27 cellular contexts compared by ENCODE assay signal in genomic region chr10:72508033-72508432, GRCh38.
DNase-seq lines count a peak whose midpoint lies in the region; ATAC-seq, FAIRE-seq and TF ChIP-seq lines count a peak whose summit lies in the region.
"Had no signal": no experiment of that assay in that cellular context is flagged by ENCODE, and none has a peak within 500 bp of the region (broad histone marks: within the 10 kb centered on the region; RNA-seq: fewer than 3 reads in every experiment).

No MANE protein-coding gene starts in this region.

- no TSS peak for BruUV-seq in IMR-90 (replicated peaks; lab: Mats Ljungman, UMichigan)
- no TSS peak for BruUV-seq in K562 (replicated peaks; lab: Mats Ljungman, UMichigan)

- H3K4me3 ChIP-seq in A549 = no peak overlapping the region
- no peak overlapping the region for H3K4me3 ChIP-seq in IMR-90 (ENCODE audit: insufficient read depth, low read depth, low read length)
- no peak overlapping the region for H3K4me3 ChIP-seq in K562
- H3K4me3 ChIP-seq in SK-N-SH (ENCODE audit: low read depth in 2 of 2, low read length in 1 of 2) = no peak overlapping the region
- H3K4me3 ChIP-seq: BLaER1, GM12878 had no signal

- H3K27ac ChIP-seq in A549 (no peak overlapping the region), IMR-90 (ENCODE audit: insufficient read depth, low read length) (no peak overlapping the region), K562 (ENCODE audit: extremely low read depth, low read depth, low read length) (no peak overlapping the region), SK-N-SH (ENCODE audit: low read depth in 2 of 2, low read length in 1 of 2) (no peak overlapping the region)
- H3K27ac ChIP-seq: BLaER1 had no signal

- H3K9me2 ChIP-seq in SK-N-SH = no peaks in the 10 kb centered on the region

- H3K36me3 ChIP-seq in IMR-90 (ENCODE audit: control insufficient read depth, insufficient read depth, low read length) (no peaks in the 10 kb centered on the region; the same call in 1 of the 2 replicates), K562 (ENCODE audit: control insufficient read depth, insufficient read depth, low read length) (no peaks in the 10 kb centered on the region), SK-N-SH (replicated peaks in 1 of 2; ENCODE audit: control insufficient read depth in 1 of 2, insufficient read depth in 2 of 2, low read length in 1 of 2) (peaks cover 0 to 14% of the 10 kb centered on the region in 2 experiments)
- H3K36me3 ChIP-seq: BE2C had no signal

- no peak overlapping the region for H2BK5ac ChIP-seq in IMR-90 (ENCODE audit: low read depth, low read length, poor library complexity, severe bottlenecking)

- TF ChIP-seq POLR2A in A549 (IDR thresholded peaks at IDR 0.05; ENCODE audit: low read length) (no peak), IMR-90 (IDR thresholded peaks at IDR 0.05; ENCODE audit: low read depth, low read length) (no peak), K562 (conservative IDR thresholded peaks at IDR 0.05) (no peak)

- TF ChIP-seq CTCF in A549 (IDR thresholded peaks at IDR 0.05) = no peak
- TF ChIP-seq CTCF in IMR-90 (conservative IDR thresholded peaks at IDR 0.05; ENCODE audit: low read depth, low read length) = no peak
- no peak for TF ChIP-seq CTCF in K562 (IDR thresholded peaks at IDR 0.05 in 2 of 3, conservative IDR thresholded peaks at IDR 0.05 in 1 of 3; ENCODE audit: insufficient read depth in 2 of 3, low read depth in 1 of 3, low read length in 3 of 3)
- TF ChIP-seq CTCF in SK-N-SH (IDR thresholded peaks at IDR 0.05) = no peak

- peaks cover 5% of the 10 kb centered on the region for H3F3A ChIP-seq in SK-N-SH (replicated peaks; ENCODE audit: insufficient read depth)

- H3K14ac ChIP-seq in IMR-90 (replicated peaks; ENCODE audit: low read depth, low read length) = no peak overlapping the region

- peaks cover 12% of the 10 kb centered on the region; the same call in 1 of the 3 replicates for H3K9me3 ChIP-seq in A549
- peaks cover 2% of the 10 kb centered on the region; the same call in 1 of the 2 replicates for H3K9me3 ChIP-seq in IMR-90 (ENCODE audit: control insufficient read depth, insufficient read depth, low read length)
- H3K9me3 ChIP-seq in K562 (replicated peaks; ENCODE audit: control insufficient read depth, insufficient read depth, low read depth, low read length) = no peaks in the 10 kb centered on the region; the same call in 1 of the 2 replicates
- 0 out of 2 replicates have a peak, but pooled peaks cover 5% of the 10 kb centered on the region for H3K9me3 ChIP-seq in SK-N-SH
- H3K9me3 ChIP-seq: BE2C had no signal

- no peak overlapping the region for H2BK15ac ChIP-seq in IMR-90 (ENCODE audit: low read depth, low read length)

- no peak overlapping the region for H2AFZ ChIP-seq in IMR-90 (replicated peaks; ENCODE audit: low read length, poor library complexity)
- no peak overlapping the region for H2AFZ ChIP-seq in K562 (ENCODE audit: low read depth, low read length)
- H2AFZ ChIP-seq in SK-N-SH (ENCODE audit: low read depth) = no peak overlapping the region

- in situ Hi-C loops in IMR-90 (cut with MboI; ENCODE audit: low sequenced_read_pairs) (no loop called here), K562 (cut with MboI) (no loop called here)

- H3K27me3 ChIP-seq in IMR-90 (ENCODE audit: control insufficient read depth, insufficient read depth, low read length) (no peaks in the 10 kb centered on the region), K562 (ENCODE audit: control insufficient read depth in 2 of 2, insufficient read depth in 2 of 2, low read length in 2 of 2) (no peaks in the 10 kb centered on the region), SK-N-SH (ENCODE audit: insufficient read depth) (no peaks in the 10 kb centered on the region)
- H3K27me3 ChIP-seq: BE2C, BLaER1 had no signal

- H2BK120ac ChIP-seq in IMR-90 (ENCODE audit: low read depth, low read length) = no peak overlapping the region

- dilution Hi-C loops in IMR-90 (cut with HindIII; ENCODE audit: low sequenced_read_pairs, unreplicated experiment) = no loop called here

- H2AK5ac ChIP-seq in IMR-90 (ENCODE audit: low read depth, low read length) = no peak overlapping the region

- no peak overlapping the region for H3K4me2 ChIP-seq in A549
- no peak overlapping the region for H3K4me2 ChIP-seq in IMR-90 (ENCODE audit: low read depth, low read length)
- H3K4me2 ChIP-seq in K562 (ENCODE audit: insufficient read depth, low read length) = no peak overlapping the region
- H3K4me2 ChIP-seq in SK-N-SH = no peak overlapping the region
- H3K4me2 ChIP-seq: BLaER1 had no signal

- H3K23ac ChIP-seq in IMR-90 (ENCODE audit: low read depth, low read length) = no peak overlapping the region

- H3K9me1 ChIP-seq in IMR-90 (ENCODE audit: insufficient read depth, low read length) (no peaks in the 10 kb centered on the region; the same call in 1 of the 2 replicates), K562 (ENCODE audit: control insufficient read depth, insufficient read depth, low read length) (no peaks in the 10 kb centered on the region)

- no peak overlapping the region for H3K4ac ChIP-seq in IMR-90 (ENCODE audit: low read depth, low read length)

- H2BK20ac ChIP-seq in IMR-90 (ENCODE audit: low read depth, low read length) = no peak overlapping the region

- no peak for TF ChIP-seq RAD21 in A549 (conservative IDR thresholded peaks at IDR 0.05 in 1 of 2, IDR thresholded peaks at IDR 0.05 in 1 of 2)
- no peak for TF ChIP-seq RAD21 in IMR-90 (IDR thresholded peaks at IDR 0.05; ENCODE audit: low read length)
- TF ChIP-seq RAD21 in K562 (CRISPR knock-in tag; conservative IDR thresholded peaks at IDR 0.05 in 1 of 2, IDR thresholded peaks at IDR 0.05 in 1 of 2) = no peak
- no peak for TF ChIP-seq RAD21 in SK-N-SH (IDR thresholded peaks at IDR 0.05; ENCODE audit: low read length)

- TF ChIP-seq EP300 in A549 (IDR thresholded peaks at IDR 0.05) (no peak), K562 (IDR thresholded peaks at IDR 0.05; ENCODE audit: low read length) (no peak), SK-N-SH (IDR thresholded peaks at IDR 0.05; ENCODE audit: borderline replicate concordance in 1 of 2, low read depth in 1 of 2, low read length in 1 of 2) (no peak)

- H4K91ac ChIP-seq in IMR-90 (ENCODE audit: insufficient read depth, low read depth, low read length) = no peak overlapping the region

- no peak overlapping the region for H4K8ac ChIP-seq in IMR-90 (ENCODE audit: low read depth in 2 of 2, low read length in 2 of 2)

- H3K4me1 ChIP-seq in A549 (no peaks in the 10 kb centered on the region), IMR-90 (ENCODE audit: control insufficient read depth, insufficient read depth, low read length) (no peaks in the 10 kb centered on the region), K562 (replicated peaks in 1 of 2; ENCODE audit: control insufficient read depth in 2 of 2, insufficient read depth in 2 of 2, low read length in 2 of 2) (peaks cover 3 to 8% of the 10 kb centered on the region in 2 experiments; a peak in 2 of 5 replicates), SK-N-SH (ENCODE audit: control insufficient read depth in 1 of 2, insufficient read depth in 2 of 2, low read depth in 1 of 2, low read length in 1 of 2) (no peaks in the 10 kb centered on the region)
- H3K4me1 ChIP-seq: BE2C, BLaER1 had no signal

- WGBS in A549 (ENCODE audit: missing lambda C conversion rate) = 45% methylated on average over 2 of the region's 2 CpGs
- WGBS in IMR-90 (ENCODE audit: extremely low coverage in 2 of 2, insufficient read length in 1 of 2), 2 experiments = no CpG with 5 or more reads among the region's 2 CpGs
- WGBS in K562 (ENCODE audit: insufficient coverage, low coverage, missing lambda C conversion rate) = 17% methylated on average over 2 of the region's 2 CpGs
- 66% methylated on average over 2 of the region's 2 CpGs for WGBS in SK-N-SH (ENCODE audit: low lambda C conversion rate)

- no peaks in the 10 kb centered on the region; a peak in 3 of 4 replicates for H3K79me1 ChIP-seq in IMR-90 (ENCODE audit: low read depth in 1 of 2, low read length in 2 of 2)

- H4K20me1 ChIP-seq in IMR-90 (ENCODE audit: insufficient read depth, low read length) (no peaks in the 10 kb centered on the region), K562 (replicated peaks; ENCODE audit: control insufficient read depth, insufficient read depth, low read length) (no peaks in the 10 kb centered on the region), SK-N-SH (ENCODE audit: insufficient read depth) (no peaks in the 10 kb centered on the region)
- H4K20me1 ChIP-seq: BLaER1 had no signal

- no peak overlapping the region for H2AK9ac ChIP-seq in IMR-90 (replicated peaks; ENCODE audit: low read depth, low read length, poor library complexity)

- no peak overlapping the region for H4K5ac ChIP-seq in IMR-90 (ENCODE audit: low read depth, low read length)

- H3K79me2 ChIP-seq in K562 (ENCODE audit: control insufficient read depth, insufficient read depth, low read length) (no peaks in the 10 kb centered on the region), SK-N-SH (ENCODE audit: insufficient read depth) (no peaks in the 10 kb centered on the region)

- intact Hi-C loops in IMR-90 (cut with micrococcal nuclease) (no loop called here), K562 (cut with micrococcal nuclease) (no loop called here)

- FAIRE-seq in A204.1 (lab: Jason Lieb, UNC) (peak; percentile 11), A549 (lab: Jason Lieb, UNC) (no peak), K562 (lab: Jason Lieb, UNC) (no peak)
- FAIRE-seq: GM12878, GM12892, GM18507 had no signal

- CTCF ChIA-PET in A549 (lab: Yijun Ruan, JAX) = no interaction called here
- CTCF ChIA-PET in IMR-90 (lab: Yijun Ruan, JAX) = no interaction called here
- CTCF ChIA-PET in K562 (lab: Yijun Ruan, JAX; ENCODE audit: low intra/inter-chr PET ratio) = no interaction called here
- CTCF ChIA-PET in SK-N-SH (lab: Yijun Ruan, JAX) = no interaction called here

- POLR2A ChIA-PET in A549 (lab: Yijun Ruan, JAX) (no interaction called here), IMR-90 (lab: Charles Lee; ENCODE audit: unreplicated experiment) (no interaction called here), K562 (lab: Yijun Ruan, JAX) (interaction anchor here (1.2 kb wide), 1 partner anchor 20 kb away, joined by 3 read pairs; no protein-coding TSS in a partner anchor), SK-N-SH (lab: Yijun Ruan, JAX) (no interaction called here)

- DNase-seq in A549 (ENCODE audit: low read depth in 1 of 2, low spot score in 1 of 2) (no peak), IMR-90 (no peak), K562 (ENCODE audit: extremely low read depth in 1 of 4, low spot score in 3 of 4) (no peak), NCI-H526 treated with DMSO at 0.1 percent for 48 hours (lab: John Stamatoyannopoulos, UW) (no peak), SK-N-SH (no peak), left lobe of liver (ENCODE audit: low spot score) (no peak), putamen (ENCODE audit: low spot score) (no peak)
- DNase-seq: 8988T; ACHN; BE2C; C1 segment of cervical spinal cord; CD4-positive, alpha-beta memory T cell; CD4-positive, CD25-positive, alpha-beta regulatory T cell; CD8-positive, alpha-beta memory T cell; COR-L47; DMS 273 treated with DMSO at 0.1 percent for 48 hours; DMS153; DMS53; DMS79; DND-41; EL; GDM1 had no signal

- ATAC-seq in A549 (no peak), IMR-90 (ENCODE audit: low read depth) (no peak), K562 (no peak), left lobe of liver (no peak)
- ATAC-seq: GM12878 had no signal

- H3K56ac ChIP-seq in IMR-90 (ENCODE audit: extremely low read depth, insufficient read depth, low read length) = no peak overlapping the region

- H3K18ac ChIP-seq in IMR-90 (ENCODE audit: low read depth, low read length) = no peak overlapping the region

- no peak overlapping the region for H3K9ac ChIP-seq in IMR-90 (ENCODE audit: low read depth, low read length)
- H3K9ac ChIP-seq in K562 (ENCODE audit: insufficient read depth in 1 of 2, low read depth in 2 of 2, low read length in 2 of 2) = no peak overlapping the region
- no peak overlapping the region for H3K9ac ChIP-seq in SK-N-SH
- H3K9ac ChIP-seq: BLaER1 had no signal
